ENCODE assay signal across 7 cellular contexts in genomic region chr16:88136211-88136671, GRCh38.
DNase-seq lines count a peak whose midpoint lies in the region; ATAC-seq, FAIRE-seq and TF ChIP-seq lines count a peak whose summit lies in the region.
"Not testable (repeated sequence)": the region's sequence is repeated elsewhere in the genome, so short reads cannot be mapped to it uniquely, and the experiment has no call there.

No MANE protein-coding gene starts in this region.

- not testable (repeated sequence) for TF ChIP-seq CTCF in bronchial epithelial cell (IDR thresholded peaks at IDR 0.05; ENCODE audit: insufficient read depth, low read length, severe bottlenecking); lung (IDR thresholded peaks at IDR 0.05; ENCODE audit: control extremely low read depth, extremely low read depth)

- not testable (repeated sequence) for H3K4me3 ChIP-seq in bronchial epithelial cell (ENCODE audit: low read depth, low read length); lung

- DNase-seq in DMS 273 (lab: John Stamatoyannopoulos, UW; ENCODE audit: unreplicated experiment) (peak; percentile 95), NCI-H2171 treated with DMSO at 0.1 percent for 48 hours (lab: John Stamatoyannopoulos, UW) (peak; percentile 81), SHP77 treated with DMSO at 0.1 percent for 48 hours (lab: John Stamatoyannopoulos, UW) (peak; percentile 75), Right ventricle myocardium superior (peak; percentile 33), retina (peak; percentile 44)
- DNase-seq in bronchial epithelial cell (ENCODE audit: low read depth); lung (ENCODE audit: low spot score): not testable (repeated sequence)

- H3K27ac ChIP-seq in lung (ENCODE audit: low read depth in 1 of 2, low read length in 1 of 2) = peak overlapping the region in 1 of 2 donors; percentile 24

- peak; percentile 51 for ATAC-seq in Right ventricle myocardium superior (ENCODE audit: poor library complexity)
- peak; percentile 14 for ATAC-seq in lung (ENCODE audit: insufficient read depth, low FRiP score)

- not testable (repeated sequence) for H3K36me3 ChIP-seq in bronchial epithelial cell (ENCODE audit: control insufficient read depth, insufficient read depth, low read length); lung (ENCODE audit: control insufficient read depth in 2 of 2, insufficient read depth in 2 of 2, low read length in 2 of 2)

- WGBS in lung, 2 donors = 77 to 89% methylated on average over 13 of the region's 13 CpGs

- FAIRE-seq in bronchial epithelial cell (lab: Jason Lieb, UNC) = peak; percentile 50

- H3K27me3 ChIP-seq in bronchial epithelial cell (ENCODE audit: control insufficient read depth, insufficient read depth, low read length); lung (ENCODE audit: control insufficient read depth, insufficient read depth): not testable (repeated sequence)

- not testable (repeated sequence) for H3K9me3 ChIP-seq in lung (ENCODE audit: control insufficient read depth in 2 of 2, insufficient read depth in 1 of 2, low read length in 1 of 2)

- intact Hi-C loops in Right ventricle myocardium superior (cut with DNase I) = not testable (repeated sequence)

- H3K4me1 ChIP-seq in lung (ENCODE audit: control insufficient read depth in 2 of 2, insufficient read depth in 2 of 2, low read length in 2 of 2) = not testable (repeated sequence)
